10 cellular contexts compared by ENCODE assay signal in the genomic region with DNA sequence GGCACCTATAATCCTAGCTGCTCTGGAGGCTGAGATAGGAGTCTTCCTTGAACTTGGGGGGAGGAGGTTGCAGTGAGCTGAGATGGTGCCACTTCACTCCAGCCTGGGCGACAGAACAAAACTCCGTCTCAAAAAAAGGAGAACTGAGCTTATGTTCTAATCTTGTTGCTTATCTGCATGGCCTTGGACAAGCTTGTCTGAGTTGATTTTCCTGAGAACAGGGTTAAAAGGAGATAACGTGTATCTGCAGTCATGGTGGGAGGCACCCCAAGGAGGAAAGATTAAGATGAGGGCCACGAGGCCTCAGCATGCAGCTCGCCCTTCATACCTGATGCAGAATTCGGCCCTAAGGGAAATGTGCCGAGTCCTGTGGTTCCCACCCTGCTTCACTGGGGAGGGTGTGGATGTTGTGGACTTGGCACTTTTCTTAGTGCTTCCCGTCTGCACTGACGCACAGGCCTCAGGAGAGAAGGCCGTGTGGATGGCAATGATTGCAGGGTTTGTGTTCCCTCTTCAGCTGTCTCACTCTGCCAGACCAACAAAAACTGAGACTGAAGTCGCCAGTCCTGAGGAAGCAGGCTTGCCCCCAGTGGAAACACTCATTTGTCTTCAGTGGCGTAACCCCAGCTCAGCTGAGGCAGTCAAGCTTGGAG. TPM values are rescaled to one million over a fixed set of nuclear protein-coding genes. Genes with fewer than 3 reads are reported as not detected.
DNase-seq lines count a peak whose midpoint lies in the region; ATAC-seq and TF ChIP-seq lines count a peak whose summit lies in the region.
"Had no signal": no experiment of that assay in that cellular context is flagged by ENCODE, and none has a peak within 500 bp of the region (broad histone marks: within the 10 kb centered on the region; RNA-seq: fewer than 3 reads in every experiment).

No MANE protein-coding gene starts in this region.

- H3K79me1 ChIP-seq in trophoblast cell (ENCODE audit: low read length), result peaks cover 2% of the 10 kb centered on the region

- H2AK5ac ChIP-seq in trophoblast cell (ENCODE audit: low read length), result no peak overlapping the region

- no TSS peak for BruUV-seq in HCT116 (replicated peaks; lab: Mats Ljungman, UMichigan)

- no peak overlapping the region for H4K8ac ChIP-seq in trophoblast cell (ENCODE audit: low read depth, low read length)

- TF ChIP-seq CTCF in HCT116 (IDR thresholded peaks at IDR 0.05 in 2 of 3, conservative IDR thresholded peaks at IDR 0.05 in 1 of 3; ENCODE audit: borderline replicate concordance in 1 of 3, insufficient read depth in 1 of 3, low read depth in 2 of 3, low read length in 2 of 3), result no peak
- no peak for TF ChIP-seq CTCF in esophagus squamous epithelium (IDR thresholded peaks at IDR 0.05)

- no peak overlapping the region for H4K12ac ChIP-seq in trophoblast cell (ENCODE audit: low read depth, low read length)

- no peak overlapping the region for H3K4me3 ChIP-seq in HCT116 (replicated peaks in 1 of 2; ENCODE audit: low read depth in 1 of 2, low read length in 2 of 2)
- no peak overlapping the region for H3K4me3 ChIP-seq in SK-N-MC
- H3K4me3 ChIP-seq in esophagus squamous epithelium, result no peak overlapping the region
- no peak overlapping the region for H3K4me3 ChIP-seq in trophoblast cell (ENCODE audit: low read depth, low read length)
- H3K4me3 ChIP-seq: prostate gland had no signal

- no peak for DNase-seq in HCT116 (ENCODE audit: low read depth, low spot score)
- no peak for DNase-seq in SK-N-MC (ENCODE audit: low read depth, low spot score)
- DNase-seq in esophagus squamous epithelium (lab: John Stamatoyannopoulos, UW), result no peak
- no peak for DNase-seq in trophoblast cell
- DNase-seq in HCEC 1CT, result no peak
- DNase-seq in cerebellar nuclear complex (lab: John Stamatoyannopoulos, UW), result no peak
- DNase-seq in stimulated activated naive CD4-positive, alpha-beta T cell treated with Interleukin-2 at 50 U/mL for 16 hours (lab: John Stamatoyannopoulos, UW), result no peak
- DNase-seq: activated gamma-delta T cell treated with Interleukin-2 at 50 U/mL for 16 hours, T-helper 2 cell had no signal

- RAD21 ChIA-PET in HCT116 (lab: Charles Lee; ENCODE audit: low non-redundant PET in 1 of 2, low total read pairs in 2 of 2, uncharacterized antibody in 2 of 2, unreplicated experiment in 2 of 2), result interaction anchor here (0.7 to 1.4 kb wide), 3 partner anchors 44 to 59 kb away, joined by 3 read pairs; no protein-coding TSS in a partner anchor

- no peak overlapping the region for H3K18ac ChIP-seq in trophoblast cell (ENCODE audit: low read length)

- POLR2A ChIA-PET in HCT116 (lab: Charles Lee), result interaction anchor here (1.1 to 9.3 kb wide), 4 partner anchors 20 to 106 kb away, joined by 4 to 39 read pairs (median 5); no protein-coding TSS in a partner anchor

- no peak overlapping the region for H3K4ac ChIP-seq in trophoblast cell (ENCODE audit: low read depth, low read length)

- H3K4me2 ChIP-seq in HCT116 (ENCODE audit: low read length) (0 out of 2 replicates have a peak overlapping the region, but pooled peaks have one; percentile 2), trophoblast cell (ENCODE audit: low read length) (no peak overlapping the region)

- H3K9me3 ChIP-seq in HCT116 (ENCODE audit: control insufficient read depth in 1 of 2, insufficient read depth in 1 of 2, low read depth in 1 of 2, low read length in 2 of 2) (no peaks in the 10 kb centered on the region), SK-N-MC (ENCODE audit: low read depth, low read length) (no peaks in the 10 kb centered on the region), esophagus squamous epithelium (no peaks in the 10 kb centered on the region), trophoblast cell (ENCODE audit: insufficient read depth, low read depth, low read length) (no peaks in the 10 kb centered on the region)
- H3K9me3 ChIP-seq: prostate gland had no signal

- peaks cover 12% of the 10 kb centered on the region; the same call in 1 of the 2 replicates for H3K79me2 ChIP-seq in HCT116 (ENCODE audit: insufficient read depth, low read length)
- H3K79me2 ChIP-seq in trophoblast cell (ENCODE audit: control insufficient read depth, insufficient read depth, low read length, poor library complexity), result no peaks in the 10 kb centered on the region

- H2BK5ac ChIP-seq in trophoblast cell (ENCODE audit: low read depth, low read length, poor library complexity), result no peak overlapping the region

- H4K20me1 ChIP-seq in HCT116 (ENCODE audit: insufficient read depth), result peaks cover 8% of the 10 kb centered on the region; the same call in 1 of the 2 replicates

- H4K91ac ChIP-seq in trophoblast cell (ENCODE audit: low read depth, low read length), result no peak overlapping the region

- no peak overlapping the region for H3K14ac ChIP-seq in trophoblast cell (ENCODE audit: low read length)

- intact Hi-C loops in HCT116 (cut with micrococcal nuclease) (loop anchor here (2.0 to 10.0 kb wide), 2 partner anchors 44 to 342 kb away; no protein-coding TSS in a partner anchor), esophagus squamous epithelium (cut with DNase I) (no loop called here)

- no peak overlapping the region for H2BK120ac ChIP-seq in trophoblast cell (ENCODE audit: insufficient read depth, low read length, poor library complexity)

- peak overlapping the region; percentile 40 for H3K9ac ChIP-seq in HCT116 (ENCODE audit: low read length)
- H3K9ac ChIP-seq in SK-N-MC (ENCODE audit: insufficient read length), result no peak overlapping the region
- no peak overlapping the region for H3K9ac ChIP-seq in trophoblast cell (ENCODE audit: low read length)

- H3K4me1 ChIP-seq in HCT116 (ENCODE audit: control insufficient read depth in 1 of 2, insufficient read depth in 2 of 2, low read length in 2 of 2), result peaks cover 38 to 100% of the 10 kb centered on the region in 2 experiments; a peak in 3 of 4 replicates
- H3K4me1 ChIP-seq in esophagus squamous epithelium, result peaks cover 0 to 34% (median 0%) of the 10 kb centered on the region in 3 donors
- peaks cover 21 to 26% of the 10 kb centered on the region in 2 experiments for H3K4me1 ChIP-seq in trophoblast cell (ENCODE audit: control insufficient read depth in 1 of 2, insufficient read depth in 2 of 2, low read length in 2 of 2)
- H3K4me1 ChIP-seq: prostate gland had no signal

- CTCF ChIA-PET in HCT116 (lab: Charles Lee), result interaction anchor here (1.0 to 2.7 kb wide), 4 partner anchors 44 to 372 kb away, joined by 4 to 11 read pairs (median 7); no protein-coding TSS in a partner anchor

- no peak overlapping the region for H2BK12ac ChIP-seq in trophoblast cell (ENCODE audit: low read length)

- WGBS in esophagus squamous epithelium, 2 donors, result 60 to 66% methylated on average over 7 to 12 of the region's 12 CpGs
- WGBS in trophoblast cell (ENCODE audit: extremely low coverage, insufficient coverage, insufficient read length), result no CpG with 5 or more reads among the region's 12 CpGs

- peaks cover 18 to 41% of the 10 kb centered on the region in 2 experiments for H3K36me3 ChIP-seq in HCT116 (ENCODE audit: control insufficient read depth in 1 of 2, insufficient read depth in 2 of 2, low read length in 2 of 2)
- H3K36me3 ChIP-seq in SK-N-MC (ENCODE audit: insufficient read depth, low read length), result peaks cover 28% of the 10 kb centered on the region
- peaks cover 30 to 53% (median 33%) of the 10 kb centered on the region in 3 donors for H3K36me3 ChIP-seq in esophagus squamous epithelium
- peaks cover 40 to 43% of the 10 kb centered on the region in 2 experiments for H3K36me3 ChIP-seq in trophoblast cell (ENCODE audit: control insufficient read depth in 1 of 2, insufficient read depth in 2 of 2, low read length in 2 of 2)

- H3K27me3 ChIP-seq in HCT116 (ENCODE audit: insufficient read depth, low read length) (no peaks in the 10 kb centered on the region), esophagus squamous epithelium (no peaks in the 10 kb centered on the region), trophoblast cell (ENCODE audit: insufficient read depth, low read length) (no peaks in the 10 kb centered on the region)

- H2AFZ ChIP-seq in HCT116 (ENCODE audit: low read depth, low read length, poor library complexity, severe bottlenecking) (no peak overlapping the region), trophoblast cell (ENCODE audit: insufficient read depth, low read length, poor library complexity) (no peak overlapping the region)

- TF ChIP-seq POLR2A in HCT116 (IDR thresholded peaks at IDR 0.05; ENCODE audit: borderline replicate concordance, extremely low read depth, insufficient read depth, insufficient read length), result no peak
- TF ChIP-seq POLR2A in esophagus squamous epithelium (IDR thresholded peaks at IDR 0.05), result no peak

- H3K27ac ChIP-seq in HCT116 (ENCODE audit: low read depth, low read length) (peak overlapping the region; percentile 57), SK-N-MC (0 out of 2 replicates have a peak overlapping the region, but pooled peaks have one; percentile 13), esophagus squamous epithelium (peak overlapping the region in 3 of 4 donors; percentile 47 to 59 (median 58)), trophoblast cell (ENCODE audit: low read depth, low read length) (peak overlapping the region; percentile 7)
- H3K27ac ChIP-seq: prostate gland had no signal

- TF ChIP-seq RAD21 in HCT116 (IDR thresholded peaks at IDR 0.05; ENCODE audit: low read depth), result no peak

- H3K23ac ChIP-seq in trophoblast cell (ENCODE audit: low read length), result no peak overlapping the region

- peak; percentile 8 for ATAC-seq in HCT116

- no peaks in the 10 kb centered on the region for H3K9me2 ChIP-seq in HCT116 (ENCODE audit: insufficient read depth)

TF ChIP-seq in HCT116, 20 proteins besides CTCF, POLR2A, EP300 and RAD21 (continues in another document):
- TF ChIP-seq ZFX (IDR thresholded peaks at IDR 0.05), result no peak
- no peak for TF ChIP-seq SIN3A (IDR thresholded peaks at IDR 0.05; ENCODE audit: low read depth)

RNA-seq across cellular contexts. Expression of a gene that starts 56.3 kb away (rescaled TPM):
- total RNA-seq in HCT116 (2021; ENCODE audit: unreplicated experiment), result 1,402 TPM
- polyA plus RNA-seq in HCT116 (2012), result 1,219 and 1,280 TPM in 2 replicates
- 100 to 1,000 TPM; 208 to 339 (median 285) TPM for total RNA-seq in esophagus squamous epithelium
- 490 and 492 TPM in 2 replicates for polyA plus RNA-seq in trophoblast cell (2013)

Comparison
In these comparisons a context has a peak if more than half of its experiments do, and no peak if none do; other contexts are left out.
1. H3K27ac ChIP-seq: peak in every context shown above with its lines; median percentile 58 in esophagus squamous epithelium; 57 in HCT116; 13 in SK-N-MC; 7 in trophoblast cell.